In genomic region chrX:12972867-12973560, GRCh38 we compare ENCODE assay signal across 11 cellular contexts. TPM values are rescaled to one million over a fixed set of nuclear protein-coding genes. Genes with fewer than 3 reads are reported as not detected.
A peak's percentile ranks its signal among the peaks of the same experiment; 100 is the strongest.
DNase-seq lines count a peak whose midpoint lies in the region; ATAC-seq, FAIRE-seq and TF ChIP-seq lines count a peak whose summit lies in the region.
"Had no signal": no experiment of that assay in that cellular context is flagged by ENCODE, and none has a peak within 500 bp of the region (broad histone marks: within the 10 kb centered on the region; RNA-seq: fewer than 3 reads in every experiment).

No MANE protein-coding gene starts in this region.

- TF ChIP-seq CTCF in heart right ventricle (IDR thresholded peaks at IDR 0.05) (no peak), K562 (IDR thresholded peaks at IDR 0.05 in 2 of 3, conservative IDR thresholded peaks at IDR 0.05 in 1 of 3; ENCODE audit: insufficient read depth in 2 of 3, low read depth in 1 of 3, low read length in 3 of 3) (no peak), uterus (IDR thresholded peaks at IDR 0.05) (no peak)

- in situ Hi-C loops in K562 (cut with MboI) = loop anchor here (25.0 kb wide), 1 partner anchor 689 kb away; the partner anchor contains the start of gene TCEANC

- ATAC-seq in heart right ventricle = no peak
- ATAC-seq in K562 = no peak
- ATAC-seq in HG03097 (IDR thresholded peaks at IDR 0.05; ENCODE audit: low FRiP score, unreplicated experiment) = no peak
- ATAC-seq in left colon = no peak
- ATAC-seq: left lobe of liver had no signal

- no peak for TF ChIP-seq POLR2A in K562 (conservative IDR thresholded peaks at IDR 0.05)
- TF ChIP-seq POLR2A in uterus (IDR thresholded peaks at IDR 0.05) = no peak

- H3K4me2 ChIP-seq in K562 (ENCODE audit: insufficient read depth, low read length) = no peak overlapping the region; the same call in 1 of the 2 replicates

- BruUV-seq in K562 (replicated peaks; lab: Mats Ljungman, UMichigan) = no TSS peak

- H3K27me3 ChIP-seq in heart right ventricle (peaks cover 0 to 71% (median 0%) of the 10 kb centered on the region in 7 donors), K562 (ENCODE audit: control insufficient read depth in 2 of 2, insufficient read depth in 2 of 2, low read length in 2 of 2) (no peaks in the 10 kb centered on the region), muscle layer of duodenum (ENCODE audit: low read depth, low read length) (no peaks in the 10 kb centered on the region), uterus (no peaks in the 10 kb centered on the region)

- FAIRE-seq in K562 (lab: Jason Lieb, UNC) = no peak
- FAIRE-seq: RCC 7860 had no signal

- H3K9ac ChIP-seq in K562 (ENCODE audit: insufficient read depth in 1 of 2, low read depth in 2 of 2, low read length in 2 of 2) = peak overlapping the region in 1 of 2 experiments; percentile 6; a peak in 1 of 4 replicates

- H3K4me1 ChIP-seq in heart right ventricle (peaks cover 0 to 60% (median 6%) of the 10 kb centered on the region in 9 donors), K562 (replicated peaks in 1 of 2; ENCODE audit: control insufficient read depth in 2 of 2, insufficient read depth in 2 of 2, low read length in 2 of 2) (peaks cover 12 to 34% of the 10 kb centered on the region in 2 experiments; a peak in 4 of 5 replicates), muscle layer of duodenum (ENCODE audit: control insufficient read depth in 1 of 2, insufficient read depth in 2 of 2, low read length in 2 of 2) (peaks cover 4 to 5% of the 10 kb centered on the region in 2 donors), uterus (no peaks in the 10 kb centered on the region)

- peak overlapping the region; percentile 88 to 99 (median 96) for H3K27ac ChIP-seq in heart right ventricle
- H3K27ac ChIP-seq in K562 (ENCODE audit: extremely low read depth, low read depth, low read length) = no peak overlapping the region; the same call in 2 of the 3 replicates
- peak overlapping the region; percentile 97 for H3K27ac ChIP-seq in muscle layer of duodenum (ENCODE audit: low read length)
- H3K27ac ChIP-seq in uterus = peak overlapping the region; percentile 97

- H4K20me1 ChIP-seq in K562 (replicated peaks; ENCODE audit: control insufficient read depth, insufficient read depth, low read length) = peaks cover 6% of the 10 kb centered on the region; the same call in 1 of the 2 replicates

- no peak for TF ChIP-seq EP300 in K562 (IDR thresholded peaks at IDR 0.05; ENCODE audit: low read length)

- no peak for DNase-seq in heart right ventricle
- no peak for DNase-seq in cardiac septum (ENCODE audit: low spot score)
- DNase-seq in K562 (ENCODE audit: extremely low read depth in 1 of 4, low spot score in 3 of 4) = no peak
- DNase-seq in uterus = no peak
- DNase-seq in left colon = no peak
- no peak for DNase-seq in activated gamma-delta T cell (lab: John Stamatoyannopoulos, UW)
- DNase-seq: COR-L47 had no signal

- H3K9me3 ChIP-seq in heart right ventricle (peaks cover 0 to 4% (median 0%) of the 10 kb centered on the region in 11 donors), K562 (replicated peaks; ENCODE audit: control insufficient read depth, insufficient read depth, low read depth, low read length) (no peaks in the 10 kb centered on the region), muscle layer of duodenum (ENCODE audit: control insufficient read depth in 1 of 2, low read length in 2 of 2) (no peaks in the 10 kb centered on the region), uterus (no peaks in the 10 kb centered on the region)

- no peaks in the 10 kb centered on the region for H3K9me1 ChIP-seq in K562 (ENCODE audit: control insufficient read depth, insufficient read depth, low read length)

- CTCF ChIA-PET in K562 (lab: Yijun Ruan, JAX; ENCODE audit: low intra/inter-chr PET ratio) = no interaction called here

- TF ChIP-seq RAD21 in K562 (CRISPR knock-in tag; conservative IDR thresholded peaks at IDR 0.05 in 1 of 2, IDR thresholded peaks at IDR 0.05 in 1 of 2) = no peak

- H3K4me3 ChIP-seq in heart right ventricle (peak overlapping the region in 9 of 10 donors; percentile 9 to 98 (median 85)), K562 (no peak overlapping the region), muscle layer of duodenum (ENCODE audit: low read depth in 1 of 2, low read length in 2 of 2) (peak overlapping the region; percentile 81 to 89), uterus (peak overlapping the region; percentile 50 to 73)

- intact Hi-C loops in heart right ventricle (cut with DNase I) (loop anchor here (2.0 to 10.0 kb wide), 13 partner anchors 122 to 516 kb away; no protein-coding TSS in a partner anchor), cardiac septum (cut with DNase I) (loop anchor here (5.0 to 10.0 kb wide), 2 partner anchors 129 to 392 kb away; no protein-coding TSS in a partner anchor), K562 (cut with micrococcal nuclease) (loop anchor here (5.0 kb wide), 1 partner anchor 514 kb away; no protein-coding TSS in a partner anchor), uterus (cut with DNase I; ENCODE audit: low total_unique reads) (loop anchor here (5.0 to 10.0 kb wide), 2 partner anchors 132 to 514 kb away; no protein-coding TSS in a partner anchor), left colon (cut with DNase I, micrococcal nuclease) (loop anchor here in 1 of 2 donors (10.0 kb wide), 1 partner anchor 512 kb away; no protein-coding TSS in a partner anchor)

- POLR2A ChIA-PET in K562 (lab: Yijun Ruan, JAX) = interaction anchor here (0.9 kb wide), 1 partner anchor 330 kb away, joined by 3 read pairs; no protein-coding TSS in a partner anchor

- H3K36me3 ChIP-seq in heart right ventricle = peaks cover 0 to 16% (median 0%) of the 10 kb centered on the region in 9 donors
- peaks cover 11% of the 10 kb centered on the region; the same call in 2 of the 3 replicates for H3K36me3 ChIP-seq in K562 (ENCODE audit: control insufficient read depth, insufficient read depth, low read length)
- no peaks in the 10 kb centered on the region for H3K36me3 ChIP-seq in muscle layer of duodenum (ENCODE audit: control insufficient read depth in 1 of 2, insufficient read depth in 2 of 2, low read length in 2 of 2)
- H3K36me3 ChIP-seq in uterus = no peaks in the 10 kb centered on the region

- peak overlapping the region; percentile 97 for H2AFZ ChIP-seq in K562 (ENCODE audit: low read depth, low read length)

- WGBS in heart right ventricle, 2 donors = 53 to 68% methylated on average over 12 of the region's 12 CpGs
- 83% methylated on average over 8 of the region's 12 CpGs for WGBS in K562 (ENCODE audit: insufficient coverage, low coverage, missing lambda C conversion rate)

- peaks cover 40% of the 10 kb centered on the region for H3K79me2 ChIP-seq in K562 (ENCODE audit: control insufficient read depth, insufficient read depth, low read length)

TF ChIP-seq in K562, 482 proteins besides CTCF, POLR2A, EP300 and RAD21 (continues in another document):
- TF ChIP-seq BCOR (IDR thresholded peaks at IDR 0.05) = peak; percentile 92
- peak; percentile 59 for TF ChIP-seq CHD4 (IDR thresholded peaks at IDR 0.05; ENCODE audit: insufficient read depth, insufficient replicate concordance, low read depth, low read length, poor library complexity, severe bottlenecking)
- peak in 1 of 2 experiments; percentile 44; a peak in 1 of 4 replicates for TF ChIP-seq RCOR1 (IDR thresholded peaks at IDR 0.05; ENCODE audit: borderline replicate concordance in 1 of 2, low read depth in 2 of 2, low read length in 2 of 2)
- TF ChIP-seq SP2 (IDR thresholded peaks at IDR 0.05; ENCODE audit: extremely low read depth, low read depth, low read length, poor library complexity, severe bottlenecking) = no peak
- TF ChIP-seq MTA2 (IDR thresholded peaks at IDR 0.05; ENCODE audit: low read depth) = no peak
- no peak for TF ChIP-seq NFIC (IDR thresholded peaks at IDR 0.05)
- TF ChIP-seq RB1 (IDR thresholded peaks at IDR 0.05; ENCODE audit: low read depth) = no peak
- TF ChIP-seq FOXK1 (CRISPR knock-in tag; IDR thresholded peaks at IDR 0.05; ENCODE audit: borderline replicate concordance) = no peak

RNA-seq across cellular contexts. Expression of gene TMSB4X, which starts 1.9 kb away (rescaled TPM):
- total RNA-seq in heart right ventricle (1,000 to 10,000 TPM in 3 of 10 donors, 100 to 1,000 TPM in 7; 700 to 2,442 (median 850) TPM), cardiac septum (921 TPM), K562 (2014; rRNA removed) (1,035 and 1,094 TPM in 2 replicates), K562 (2014; rRNA removed; fragmentation: Illumina TruSeq; extraction: Trizol) (1,529 and 1,745 TPM in 2 replicates), K562 (2015; rRNA removed; fragmentation: Illumina TruSeq; extraction: Trizol) (1,145 and 1,178 TPM in 2 replicates), K562 (2021) (1,266 and 1,292 TPM in 2 replicates), uterus (1,000 to 10,000 TPM; 2,867 to 6,849 (median 3,091) TPM), left colon (1,000 to 10,000 TPM; 4,840 to 5,007 TPM)
- polyA plus RNA-seq in heart right ventricle (1,000 to 10,000 TPM; 2,617 to 3,026 TPM), K562 (2011; rRNA removed) (1,337 and 1,853 TPM in 2 replicates), K562 (2014; fragmentation: Illumina TruSeq; extraction: Trizol) (1,680 and 2,424 TPM in 2 replicates), K562 (2014; fragmentation: Nextera tagmentation; extraction: Ambion mirVana) (1,000 to 10,000 TPM; 1,688 to 2,035 TPM), K562 (2014; rRNA removed) (1,576 and 1,785 TPM in 2 replicates)
- 101 and 112 TPM in 2 replicates for total RNA-seq in K562 (2011; cell fraction: chromatin; rRNA removed; ENCODE audit: low replicate concordance)
- total RNA-seq in K562 (2011; cell fraction: nucleolus; rRNA removed) = 168 and 187 TPM in 2 replicates
- 227 and 306 TPM in 2 replicates for total RNA-seq in K562 (2011; cell fraction: nucleoplasm; rRNA removed)
- polyA plus RNA-seq in K562 (2011; cell fraction: cytosol; rRNA removed) = 358 and 852 TPM in 2 replicates
- polyA plus RNA-seq in K562 (2011; cell fraction: nucleus; rRNA removed) = 404 and 705 TPM in 2 replicates
- 2,539 and 2,674 TPM in 2 replicates for polyA plus RNA-seq in K562 (2012)
- polyA minus RNA-seq in K562 (2011; rRNA and poly(A)+ RNA removed) = 876 and 1,337 TPM in 2 replicates
- polyA minus RNA-seq in K562 (2011; cell fraction: cytosol; rRNA and poly(A)+ RNA removed) = 265 and 346 TPM in 2 replicates
- polyA minus RNA-seq in K562 (2011; cell fraction: nucleus; rRNA and poly(A)+ RNA removed) = 112 and 295 TPM in 2 replicates
